Comparison of ENCODE assay signal across 9 cellular contexts in the genomic region with DNA sequence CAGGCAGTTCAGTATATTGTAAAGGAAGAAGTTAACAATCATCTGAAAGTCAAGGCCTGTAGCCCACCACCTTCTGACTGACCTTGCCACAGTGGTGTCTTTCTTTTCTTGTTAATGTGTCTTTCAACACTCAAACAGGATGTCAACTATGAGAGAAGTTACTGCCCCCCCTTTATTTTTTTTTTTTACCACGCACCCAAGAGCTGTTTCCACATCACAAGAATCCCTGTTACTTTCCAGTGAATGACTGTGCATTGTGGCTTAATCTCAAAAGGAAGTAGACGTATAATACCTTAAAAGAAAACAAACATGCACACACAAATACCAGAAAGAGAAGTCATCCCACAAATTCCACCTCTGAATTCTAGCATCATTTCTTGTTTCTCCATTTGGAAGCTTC.
DNase-seq lines count a peak whose midpoint lies in the region; ATAC-seq, FAIRE-seq and TF ChIP-seq lines count a peak whose summit lies in the region.
"Had no signal": no experiment of that assay in that cellular context is flagged by ENCODE, and none has a peak within 500 bp of the region (broad histone marks: within the 10 kb centered on the region; RNA-seq: fewer than 3 reads in every experiment).

No MANE protein-coding gene starts in this region.

- H3K27ac ChIP-seq in OCI-LY7 (ENCODE audit: low read depth, low read length, poor library complexity, severe bottlenecking), result no peak overlapping the region
- H3K27ac ChIP-seq in pancreas, result peak overlapping the region in 1 of 4 donors; percentile 19
- no peak overlapping the region for H3K27ac ChIP-seq in SJCRH30

- DNase-seq in GM04503 (ENCODE audit: low read depth) (peak; percentile 50), OCI-LY7 (ENCODE audit: low spot score) (no peak), epithelial cell of proximal tubule (ENCODE audit: low read depth) (peak; percentile 97), pancreas (no peak), D721Med (ENCODE audit: insufficient read length, low spot score) (no peak), SJCRH30 (no peak), nucleus accumbens (lab: John Stamatoyannopoulos, UW) (no peak), sciatic nerve (ENCODE audit: low spot score) (no peak)
- DNase-seq: KG1 had no signal

- CTCF ChIA-PET in OCI-LY7 (lab: Charles Lee; ENCODE audit: unreplicated experiment), result interaction anchor here (1.5 kb wide), 1 partner anchor 13 kb away, joined by 4 read pairs; no protein-coding TSS in a partner anchor

- intact Hi-C loops in OCI-LY7 (cut with micrococcal nuclease; ENCODE audit: unreplicated experiment), result no loop called here
- intact Hi-C loops in pancreas (cut with DNase I), result no loop called here
- intact Hi-C loops in sciatic nerve (cut with DNase I), result no loop called here

- POLR2A ChIA-PET in OCI-LY7 (lab: Charles Lee), result interaction anchor here (0.8 to 3.1 kb wide), 5 partner anchors 10 to 94 kb away, joined by 3 to 9 read pairs (median 4); no protein-coding TSS in a partner anchor

- peak overlapping the region; percentile 46 for H3K4me2 ChIP-seq in OCI-LY7 (ENCODE audit: low read length)

- H3K9me3 ChIP-seq in OCI-LY7 (ENCODE audit: low read length), result no peaks in the 10 kb centered on the region
- no peaks in the 10 kb centered on the region for H3K9me3 ChIP-seq in pancreas
- H3K9me3 ChIP-seq in SJCRH30 (replicated peaks), result no peaks in the 10 kb centered on the region

- H3K4me3 ChIP-seq in OCI-LY7 (ENCODE audit: low read depth, low read length, poor library complexity, severe bottlenecking) (no peak overlapping the region), epithelial cell of proximal tubule (ENCODE audit: low read depth, low read length) (no peak overlapping the region), pancreas (no peak overlapping the region), SJCRH30 (no peak overlapping the region)

- ATAC-seq in pancreas (peak in 3 of 4 donors; percentile 39 to 65 (median 46)), sciatic nerve (no peak)

- FAIRE-seq in pancreas (lab: Jason Lieb, UNC), result no peak
- no peak for FAIRE-seq in D721Med (lab: Jason Lieb, UNC)

- 39 to 56% methylated on average over 2 of the region's 2 CpGs for WGBS in pancreas, 2 donors

- no peaks in the 10 kb centered on the region for H3K9me2 ChIP-seq in OCI-LY7 (ENCODE audit: insufficient read depth, low read length)

- H3K36me3 ChIP-seq in OCI-LY7 (ENCODE audit: insufficient read depth, low read length) (no peaks in the 10 kb centered on the region), pancreas (no peaks in the 10 kb centered on the region), SJCRH30 (no peaks in the 10 kb centered on the region)

- no peaks in the 10 kb centered on the region for H3K27me3 ChIP-seq in pancreas
- H3K27me3 ChIP-seq in SJCRH30, result no peaks in the 10 kb centered on the region

- no TSS peak for BruUV-seq in OCI-LY7 (replicated peaks; lab: Mats Ljungman, UMichigan)

- TF ChIP-seq CTCF in OCI-LY7 (conservative IDR thresholded peaks at IDR 0.05; ENCODE audit: low read length), result no peak
- no peak for TF ChIP-seq CTCF in epithelial cell of proximal tubule (conservative IDR thresholded peaks at IDR 0.05; ENCODE audit: low read depth, low read length)
- TF ChIP-seq CTCF in pancreas (IDR thresholded peaks at IDR 0.05), result no peak
- no peak for TF ChIP-seq CTCF in D721Med (IDR thresholded peaks at IDR 0.05; ENCODE audit: insufficient read depth, missing control alignments)

- H3K4me1 ChIP-seq in OCI-LY7 (ENCODE audit: insufficient read depth, low read length, poor library complexity, severe bottlenecking) (peaks cover 53% of the 10 kb centered on the region), pancreas (peaks cover 0 to 4% (median 0%) of the 10 kb centered on the region in 3 donors), SJCRH30 (peaks cover 26% of the 10 kb centered on the region)

- H4K20me1 ChIP-seq in OCI-LY7 (ENCODE audit: insufficient read depth, low read length), result no peaks in the 10 kb centered on the region

- peak overlapping the region; percentile 44; the same call in 1 of the 2 replicates for H2AFZ ChIP-seq in OCI-LY7 (ENCODE audit: low read length)

- H3K79me2 ChIP-seq in OCI-LY7 (ENCODE audit: insufficient read depth, low read depth, low read length), result no peaks in the 10 kb centered on the region

Comparison
In these comparisons a context has a peak if more than half of its experiments do, and no peak if none do; other contexts are left out.
1. DNase-seq: peak in GM04503 (single experiment) and epithelial cell of proximal tubule (single experiment); none in OCI-LY7 (single experiment), pancreas (0 of 6), D721Med (single experiment), SJCRH30 (0 of 2), nucleus accumbens (0 of 56) and sciatic nerve (single experiment).